ENCODE assay signal across 6 cellular contexts in the genomic region with DNA sequence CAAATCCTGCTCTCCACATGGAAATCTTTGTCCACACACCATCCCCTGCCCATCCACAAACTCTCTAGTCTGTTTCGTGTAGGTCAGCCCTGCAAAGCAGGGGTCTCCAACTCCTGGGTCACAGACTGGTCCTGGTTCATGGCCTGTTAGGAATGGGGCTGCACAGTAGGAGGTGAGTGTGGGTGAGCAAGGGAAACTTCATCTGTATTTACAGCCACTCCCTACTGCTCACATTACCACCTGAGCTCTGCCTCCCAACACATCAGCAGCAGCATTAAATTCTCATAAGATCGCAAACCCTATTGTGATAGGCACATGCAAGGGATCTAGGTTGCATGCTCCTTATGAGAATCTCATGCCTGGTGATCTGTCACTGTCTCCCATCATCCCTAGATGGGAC.
"Had no signal": no experiment of that assay in that cellular context is flagged by ENCODE, and none has a peak within 500 bp of the region (broad histone marks: within the 10 kb centered on the region; RNA-seq: fewer than 3 reads in every experiment).

No MANE protein-coding gene starts in this region.

- H3K4me3 ChIP-seq: GM23338 had no signal

- H3K4me1 Mint-ChIP-seq: GM23338, H9 had no signal

- H3K27ac Mint-ChIP-seq: GM23338, H9, HFFc6 had no signal

- H3K4me3 Mint-ChIP-seq: GM23338, H9, HFFc6 had no signal

- DNase-seq: H9, HCEC 1CT, HFFc6, IMR-90, KBM-7 had no signal

- ATAC-seq: GM23338 had no signal
